ENCODE assay signal across 15 cellular contexts in genomic region chr22:38230916-38231315, GRCh38. TPM values are rescaled to one million over a fixed set of nuclear protein-coding genes. Genes with fewer than 3 reads are reported as not detected.
DNase-seq lines count a peak whose midpoint lies in the region; ATAC-seq and TF ChIP-seq lines count a peak whose summit lies in the region.
"Had no signal": no experiment of that assay in that cellular context is flagged by ENCODE, and none has a peak within 500 bp of the region (broad histone marks: within the 10 kb centered on the region; RNA-seq: fewer than 3 reads in every experiment).

No MANE protein-coding gene starts in this region.

- no peaks in the 10 kb centered on the region for H3K9me3 Mint-ChIP-seq in Calu3 (ENCODE audit: low read depth, unreplicated experiment)
- H3K9me3 Mint-ChIP-seq: IgD-negative memory B cell had no signal

- no peak for TF ChIP-seq POLR2A in stomach (IDR thresholded peaks at IDR 0.05)

- intact Hi-C loops in Calu3 (cut with micrococcal nuclease; ENCODE audit: unreplicated experiment): no loop called here
- intact Hi-C loops in stomach (cut with DNase I; ENCODE audit: low total_unique reads): no loop called here

- H3K4me3 Mint-ChIP-seq in Calu3 (ENCODE audit: low read depth, unreplicated experiment): peak overlapping the region; percentile 10
- H3K4me3 Mint-ChIP-seq: IgD-negative memory B cell had no signal

- ATAC-seq in HG02623 (IDR thresholded peaks at IDR 0.05; ENCODE audit: unreplicated experiment): no peak

- no peaks in the 10 kb centered on the region for H3K9me3 ChIP-seq in stomach
- H3K9me3 ChIP-seq: HAP-1, SJCRH30 had no signal

- peak overlapping the region; percentile 73 for H3K27ac Mint-ChIP-seq in Calu3 (ENCODE audit: unreplicated experiment)
- H3K27ac Mint-ChIP-seq: IgD-negative memory B cell had no signal

- H3K4me1 ChIP-seq in stomach: peaks cover 21 to 78% (median 48%) of the 10 kb centered on the region in 4 donors
- H3K4me1 ChIP-seq: HAP-1 had no signal

- H3K27ac ChIP-seq in VCaP (peak overlapping the region; percentile 3; the same call in 1 of the 2 replicates), layer of hippocampus (ENCODE audit: low read depth, low read length) (peak overlapping the region; percentile 63), stomach (peak overlapping the region; percentile 67 to 80 (median 78))
- H3K27ac ChIP-seq: SJCRH30 had no signal

- H3K36me3 Mint-ChIP-seq in Calu3 (ENCODE audit: insufficient read depth, unreplicated experiment): peaks cover 49% of the 10 kb centered on the region

- CTCF ChIA-PET in Calu3 (lab: Charles Lee): interaction anchor here (0.6 kb wide), 1 partner anchor 117 kb away, joined by 3 read pairs; no protein-coding TSS in a partner anchor

- no TSS peak for BruUV-seq in Calu3 (replicated peaks; lab: Mats Ljungman, UMichigan)

- WGBS in stomach, 5 donors: 70 to 78% (median 74%) methylated on average over 9 of the region's 9 CpGs

- no peak for TF ChIP-seq EP300 in stomach (IDR thresholded peaks at IDR 0.05)

- H3K27me3 ChIP-seq in layer of hippocampus (ENCODE audit: control insufficient read depth, insufficient read depth, low read length) (no peaks in the 10 kb centered on the region), stomach (no peaks in the 10 kb centered on the region)
- H3K27me3 ChIP-seq: SJCRH30 had no signal

- peaks cover 38% of the 10 kb centered on the region for H3K4me1 Mint-ChIP-seq in Calu3 (ENCODE audit: low read depth, unreplicated experiment)

- peaks cover 51 to 91% (median 76%) of the 10 kb centered on the region in 4 donors for H3K36me3 ChIP-seq in stomach
- H3K36me3 ChIP-seq: SJCRH30 had no signal

- no peak overlapping the region for H3K4me3 ChIP-seq in stomach
- H3K4me3 ChIP-seq: HAP-1, SJCRH30 had no signal

- TF ChIP-seq CTCF in Calu3 (IDR thresholded peaks at IDR 0.05; ENCODE audit: unreplicated experiment) (no peak), VCaP (conservative IDR thresholded peaks at IDR 0.05) (no peak), stomach (IDR thresholded peaks at IDR 0.05) (no peak)

- no peaks in the 10 kb centered on the region for H3K27me3 Mint-ChIP-seq in Calu3 (ENCODE audit: unreplicated experiment)
- H3K27me3 Mint-ChIP-seq: IgD-negative memory B cell had no signal

- DNase-seq in Calu3 (no peak), stomach (no peak), DMS79 treated with DMSO at 0.1 percent for 48 hours (lab: John Stamatoyannopoulos, UW) (no peak), retina (no peak), ecto neural progenitor cell (ENCODE audit: low spot score) (no peak)
- DNase-seq: DMS53, hippocampal formation, NCI-H2029 treated with DMSO at 0.1 percent for 48 hours, NCI-H510A treated with DMSO at 0.1 percent for 48 hours, SJCRH30 had no signal

RNA-seq across cellular contexts. Expression of gene MAFF, which starts 29.1 kb away (rescaled TPM):
- total RNA-seq in Calu3 (2022): 62.4 and 64.8 TPM in 2 replicates
- total RNA-seq in stomach: 100 to 1,000 TPM in 2 of 5 donors, 10 to 100 TPM in 1, 1 to 10 TPM in 1, under 1 TPM in 1; 0.58 to 130 (median 58.9) TPM
- 10 to 100 TPM; 16.0 to 65.7 (median 35.7) TPM for polyA plus RNA-seq in stomach

RNA-seq across cellular contexts. Expression of gene TMEM184B, which starts 41.9 kb away (rescaled TPM):
- total RNA-seq in Calu3 (2022) (113 and 114 TPM in 2 replicates), stomach (100 to 1,000 TPM in 1 of 5 donors, 10 to 100 TPM in 4; 27.0 to 110 (median 75.9) TPM)
- 10 to 100 TPM in 2 of 3 donors, 1 to 10 TPM in 1; 10.0 to 13.8 (median 10.8) TPM for polyA plus RNA-seq in stomach

RNA-seq across cellular contexts. Expression of gene PLA2G6, which starts 49.3 kb away (rescaled TPM):
- total RNA-seq in Calu3 (2022) (43.5 and 44.0 TPM in 2 replicates), stomach (10 to 100 TPM; 24.0 to 68.3 (median 30.0) TPM)
- polyA plus RNA-seq in stomach: 10 to 100 TPM in 2 of 3 donors, 1 to 10 TPM in 1; 6.0 to 24.8 (median 11.8) TPM

Comparison
In these comparisons a context has a peak if more than half of its experiments do, and no peak if none do; other contexts are left out.
1. H3K27ac ChIP-seq: peak in every context shown above with its lines; median percentile 78 in stomach; 63 in layer of hippocampus; 3 in VCaP.